Comparison of ENCODE assay signal across 29 cellular contexts in the genomic region with DNA sequence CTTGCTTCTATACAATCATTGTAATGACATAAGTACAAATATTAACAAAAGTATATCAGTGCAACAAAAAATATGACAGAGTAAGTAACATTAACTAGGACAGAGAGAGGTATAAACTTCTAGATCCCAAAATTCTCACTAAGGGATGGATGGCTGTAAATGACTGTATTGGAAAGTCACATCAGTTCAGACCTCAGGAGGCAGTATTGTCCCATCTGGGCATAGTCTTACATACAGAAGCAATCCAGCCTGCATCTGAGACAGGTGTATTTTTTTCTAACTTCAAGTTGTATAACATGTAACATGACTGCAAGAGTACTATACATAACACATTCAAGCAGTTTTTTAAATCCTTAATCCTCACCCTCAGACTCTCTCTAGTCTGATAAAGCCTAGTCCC.
A peak's percentile ranks its signal among the peaks of the same experiment; 100 is the strongest.
DNase-seq lines count a peak whose midpoint lies in the region; ATAC-seq, FAIRE-seq and TF ChIP-seq lines count a peak whose summit lies in the region.
"Had no signal": no experiment of that assay in that cellular context is flagged by ENCODE, and none has a peak within 500 bp of the region (broad histone marks: within the 10 kb centered on the region; RNA-seq: fewer than 3 reads in every experiment).

No MANE protein-coding gene starts in this region.

- no peaks in the 10 kb centered on the region for H4K20me1 ChIP-seq in HepG2 (ENCODE audit: insufficient read depth, low read length)

- H3K9me3 ChIP-seq in right lobe of liver (no peaks in the 10 kb centered on the region), HepG2 (ENCODE audit: low read length) (no peaks in the 10 kb centered on the region), endodermal cell (ENCODE audit: control insufficient read depth, low read length) (no peaks in the 10 kb centered on the region), spleen (no peaks in the 10 kb centered on the region)
- H3K9me3 ChIP-seq: lower lobe of right lung, neutrophil, suprapubic skin, uterus had no signal

- no peaks in the 10 kb centered on the region for H3K79me2 ChIP-seq in HepG2 (ENCODE audit: insufficient read depth, low read length)

- CTCF ChIA-PET in HepG2 (lab: Yijun Ruan, JAX; ENCODE audit: low intra/inter-chr PET ratio, low total read pairs) = no interaction called here

- peak; percentile 38 to 66 (median 52) for ATAC-seq in right lobe of liver
- ATAC-seq in HepG2 = no peak; the same call in 2 of the 3 replicates
- ATAC-seq in activated T-cell treated with anti-CD3 and anti-CD28 coated beads, Interleukin-2, amount 50 U/mL, for 72 hours (replicated peaks in 1 of 2) = no peak
- ATAC-seq in GM18519 (IDR thresholded peaks at IDR 0.05; ENCODE audit: low FRiP score, unreplicated experiment) = no peak
- ATAC-seq: lower lobe of right lung; stimulated activated memory B cell treated with anti-CD40 and anti-IgM and Interleukin-4, amounts not matched to agents 10 μg/mL and 1 μg/mL and 100 μg/mL, for 72 hours had no signal

- TF ChIP-seq POLR2A in right lobe of liver (IDR thresholded peaks at IDR 0.05) (no peak), HepG2 (IDR thresholded peaks at IDR 0.05; ENCODE audit: insufficient read depth in 1 of 2, low read depth in 2 of 2, low read length in 2 of 2) (no peak), spleen (IDR thresholded peaks at IDR 0.05) (no peak)

- BruUV-seq in HepG2 (replicated peaks; lab: Mats Ljungman, UMichigan) = no TSS peak

- no peak overlapping the region for H3K4me3 Mint-ChIP-seq in endodermal cell
- H3K4me3 Mint-ChIP-seq in activated T-cell treated with anti-CD3 and anti-CD28 coated beads, Interleukin-2, amount 50 U/mL, for 72 hours = no peak overlapping the region
- H3K4me3 Mint-ChIP-seq: activated naive CD4-positive, alpha-beta T cell treated with anti-CD3 and anti-CD28 coated beads for 36 hours; CD14-positive monocyte; dendritic cell treated with granulocyte-macrophage colony-stimulating factor and Interleukin-4, amounts not matched to agents 40 ng/mL and 50 ng/mL, for 4 days; stimulated activated memory B cell treated with anti-CD40 and anti-IgM and Interleukin-4, amounts not matched to agents 10 μg/mL and 1 μg/mL and 100 μg/mL, for 72 hours had no signal

- H3K27me3 ChIP-seq in right lobe of liver (no peaks in the 10 kb centered on the region), HepG2 (ENCODE audit: control insufficient read depth in 1 of 2, insufficient read depth in 2 of 2, low read length in 2 of 2) (no peaks in the 10 kb centered on the region), endodermal cell (ENCODE audit: control insufficient read depth, insufficient read depth, low read length, poor library complexity, severe bottlenecking) (no peaks in the 10 kb centered on the region), spleen (replicated peaks in 1 of 7) (no peaks in the 10 kb centered on the region)
- H3K27me3 ChIP-seq: neutrophil, suprapubic skin, uterus had no signal

- TF ChIP-seq EP300 in HepG2 (IDR thresholded peaks at IDR 0.05; ENCODE audit: low read depth in 2 of 2, low read length in 2 of 2) (no peak), HepG2 (CRISPR knock-in tag; IDR thresholded peaks at IDR 0.05; ENCODE audit: borderline replicate concordance) (no peak)

- TF ChIP-seq CTCF in right lobe of liver (IDR thresholded peaks at IDR 0.05) = peak in 2 of 4 donors; percentile 18 to 23
- no peak for TF ChIP-seq CTCF in HepG2 (CRISPR knock-in tag; IDR thresholded peaks at IDR 0.05)
- TF ChIP-seq CTCF in endodermal cell (conservative IDR thresholded peaks at IDR 0.05) = peak; percentile 70
- no peak for TF ChIP-seq CTCF in spleen (IDR thresholded peaks at IDR 0.05 in 8 of 11, conservative IDR thresholded peaks at IDR 0.05 in 3 of 11)

- H3K9me3 Mint-ChIP-seq in endodermal cell = no peaks in the 10 kb centered on the region
- H3K9me3 Mint-ChIP-seq in activated T-cell treated with anti-CD3 and anti-CD28 coated beads, Interleukin-2, amount 50 U/mL, for 72 hours = no peaks in the 10 kb centered on the region
- H3K9me3 Mint-ChIP-seq: activated naive CD4-positive, alpha-beta T cell treated with anti-CD3 and anti-CD28 coated beads for 36 hours; CD14-positive monocyte; dendritic cell treated with granulocyte-macrophage colony-stimulating factor and Interleukin-4, amounts not matched to agents 40 ng/mL and 50 ng/mL, for 4 days; stimulated activated memory B cell treated with anti-CD40 and anti-IgM and Interleukin-4, amounts not matched to agents 10 μg/mL and 1 μg/mL and 100 μg/mL, for 72 hours had no signal

- no peak overlapping the region for H2AFZ ChIP-seq in HepG2 (ENCODE audit: low read length)

- no peak for TF ChIP-seq RAD21 in HepG2 (CRISPR knock-in tag; IDR thresholded peaks at IDR 0.05)

- H3K4me1 Mint-ChIP-seq in endodermal cell = no peaks in the 10 kb centered on the region
- H3K4me1 Mint-ChIP-seq in activated T-cell treated with anti-CD3 and anti-CD28 coated beads, Interleukin-2, amount 50 U/mL, for 72 hours (ENCODE audit: low read depth) = no peaks in the 10 kb centered on the region
- H3K4me1 Mint-ChIP-seq: CD14-positive monocyte; stimulated activated memory B cell treated with anti-CD40 and anti-IgM and Interleukin-4, amounts not matched to agents 10 μg/mL and 1 μg/mL and 100 μg/mL, for 72 hours had no signal

- no peaks in the 10 kb centered on the region for H3K27me3 Mint-ChIP-seq in endodermal cell (ENCODE audit: insufficient read depth)
- H3K27me3 Mint-ChIP-seq in activated T-cell treated with anti-CD3 and anti-CD28 coated beads, Interleukin-2, amount 50 U/mL, for 72 hours (ENCODE audit: low read depth) = no peaks in the 10 kb centered on the region
- H3K27me3 Mint-ChIP-seq: dendritic cell treated with granulocyte-macrophage colony-stimulating factor and Interleukin-4, amounts not matched to agents 40 ng/mL and 50 ng/mL, for 4 days; stimulated activated memory B cell treated with anti-CD40 and anti-IgM and Interleukin-4, amounts not matched to agents 10 μg/mL and 1 μg/mL and 100 μg/mL, for 72 hours had no signal

- H3K36me3 ChIP-seq in right lobe of liver (no peaks in the 10 kb centered on the region), HepG2 (replicated peaks in 1 of 2; ENCODE audit: control insufficient read depth in 1 of 2, insufficient read depth in 2 of 2, low read length in 2 of 2) (no peaks in the 10 kb centered on the region), endodermal cell (ENCODE audit: control insufficient read depth, insufficient read depth, low read length) (no peaks in the 10 kb centered on the region), spleen (no peaks in the 10 kb centered on the region)
- H3K36me3 ChIP-seq: lower lobe of right lung, neutrophil, suprapubic skin, uterus had no signal

- FAIRE-seq in HepG2 (lab: Jason Lieb, UNC) = no peak

- no peak overlapping the region for H3K4me2 ChIP-seq in HepG2 (ENCODE audit: low read depth, low read length)

- no peak overlapping the region for H3K27ac Mint-ChIP-seq in endodermal cell
- no peak overlapping the region for H3K27ac Mint-ChIP-seq in activated T-cell treated with anti-CD3 and anti-CD28 coated beads, Interleukin-2, amount 50 U/mL, for 72 hours
- H3K27ac Mint-ChIP-seq: activated naive CD4-positive, alpha-beta T cell treated with anti-CD3 and anti-CD28 coated beads for 36 hours; CD14-positive monocyte; dendritic cell treated with granulocyte-macrophage colony-stimulating factor and Interleukin-4, amounts not matched to agents 40 ng/mL and 50 ng/mL, for 4 days; stimulated activated memory B cell treated with anti-CD40 and anti-IgM and Interleukin-4, amounts not matched to agents 10 μg/mL and 1 μg/mL and 100 μg/mL, for 72 hours had no signal

- no peaks in the 10 kb centered on the region for H3K4me1 ChIP-seq in right lobe of liver
- H3K4me1 ChIP-seq in HepG2 (ENCODE audit: insufficient read depth, low read length) = no peaks in the 10 kb centered on the region
- H3K4me1 ChIP-seq in endodermal cell (ENCODE audit: control insufficient read depth, insufficient read depth, low read length) = no peaks in the 10 kb centered on the region
- H3K4me1 ChIP-seq in spleen = no peaks in the 10 kb centered on the region
- H3K4me1 ChIP-seq: lower lobe of right lung, suprapubic skin, uterus had no signal

- intact Hi-C loops in right lobe of liver (cut with DNase I) (no loop called here), HepG2 (cut with micrococcal nuclease; ENCODE audit: unreplicated experiment) (no loop called here), spleen (cut with DNase I; ENCODE audit: low total_unique reads) (no loop called here)

- no peak overlapping the region for H3K27ac ChIP-seq in right lobe of liver
- no peak overlapping the region for H3K27ac ChIP-seq in HepG2 (ENCODE audit: extremely low read length, insufficient read depth, low read length)
- H3K27ac ChIP-seq in endodermal cell (ENCODE audit: low read depth, low read length) = no peak overlapping the region
- H3K27ac ChIP-seq in spleen = no peak overlapping the region
- H3K27ac ChIP-seq: epithelial cell of prostate, lower lobe of right lung, neutrophil, skin epidermis, suprapubic skin, uterus had no signal

- no peaks in the 10 kb centered on the region for H3K36me3 Mint-ChIP-seq in endodermal cell (ENCODE audit: low read depth)
- no peaks in the 10 kb centered on the region for H3K36me3 Mint-ChIP-seq in activated T-cell treated with anti-CD3 and anti-CD28 coated beads, Interleukin-2, amount 50 U/mL, for 72 hours (ENCODE audit: insufficient read depth in 2 of 2)
- H3K36me3 Mint-ChIP-seq: CD14-positive monocyte; stimulated activated memory B cell treated with anti-CD40 and anti-IgM and Interleukin-4, amounts not matched to agents 10 μg/mL and 1 μg/mL and 100 μg/mL, for 72 hours had no signal

- H3K4me3 ChIP-seq in right lobe of liver (no peak overlapping the region), HepG2 (replicated peaks in 1 of 3; ENCODE audit: insufficient read depth in 1 of 3, low read depth in 2 of 3, low read length in 3 of 3) (no peak overlapping the region), endodermal cell (ENCODE audit: low read length) (no peak overlapping the region), spleen (no peak overlapping the region)
- H3K4me3 ChIP-seq: lower lobe of right lung, skin epidermis, suprapubic skin, uterus had no signal

- POLR2A ChIA-PET in HepG2 (lab: Yijun Ruan, JAX) = no interaction called here

- H3K9ac ChIP-seq in HepG2 (ENCODE audit: insufficient read depth, low read depth, low read length) (no peak overlapping the region), endodermal cell (ENCODE audit: extremely low read depth, low read length, poor library complexity, severe bottlenecking) (no peak overlapping the region)

- in situ Hi-C loops in HepG2 (cut with HindIII; ENCODE audit: extremely low pct_ligation_motif_present, low pct_unique_long_range_greater_than_20kb) = no loop called here

- no peak for DNase-seq in right lobe of liver
- no peak for DNase-seq in HepG2 (ENCODE audit: low spot score)
- DNase-seq in NCI-H69 (lab: John Stamatoyannopoulos, UW) = peak; percentile 25
- no peak for DNase-seq in endodermal cell
- DNase-seq in stimulated activated CD4-positive, alpha-beta T cell treated with anti-CD3 and anti-CD28 coated beads, Interleukin-2, amount 100 ng/mL, for 48 hours = no peak
- DNase-seq in activated T-cell treated with anti-CD3 and anti-CD28 coated beads, Interleukin-2, amount 50 U/mL, for 72 hours = no peak
- DNase-seq in spleen = no peak
- DNase-seq: activated CD4-positive, alpha-beta T cell treated with anti-CD3 and anti-CD28 coated beads for 48 hours; activated naive CD4-positive, alpha-beta T cell treated with anti-CD3 and anti-CD28 coated beads for 36 hours; activated T-cell treated with anti-CD3 and anti-CD28 coated beads, Interleukin-2, amount 50 U/mL, for 48 hours; foreskin fibroblast; hippocampal formation; islet precursor cell; lower lobe of right lung; NCI-H1417 treated with DMSO at 0.1 percent for 48 hours; NCI-H526 treated with DMSO at 0.1 percent for 48 hours; OCI-M1; SHP77 treated with DMSO at 0.1 percent for 48 hours; stimulated activated CD4-positive, alpha-beta T cell treated with anti-CD3 and anti-CD28 coated beads, Interleukin-2, amount 100 ng/mL, for 24 hours; T-helper 1 cell; uterus had no signal

Comparison
In these comparisons a context has a peak if more than half of its experiments do, and no peak if none do; other contexts are left out.
1. ATAC-seq: peak in right lobe of liver (4 of 4); none in HepG2 (single experiment), activated T-cell treated with anti-CD3 and anti-CD28 coated beads, Interleukin-2, amount 50 U/mL, for 72 hours (0 of 2) and GM18519 (single experiment).